In genomic region chrX:110216027-110216426, GRCh38 we compare ENCODE assay signal across 21 cellular contexts.
DNase-seq lines count a peak whose midpoint lies in the region; ATAC-seq and TF ChIP-seq lines count a peak whose summit lies in the region.
"Had no signal": no experiment of that assay in that cellular context is flagged by ENCODE, and none has a peak within 500 bp of the region (broad histone marks: within the 10 kb centered on the region; RNA-seq: fewer than 3 reads in every experiment).

No MANE protein-coding gene starts in this region.

- no TSS peak for BruUV-seq in A673 (replicated peaks; lab: Mats Ljungman, UMichigan)

- CTCF ChIA-PET in A673 (lab: Charles Lee), result no interaction called here

- no peak for DNase-seq in A673 (ENCODE audit: low spot score)
- DNase-seq in glomerular visceral epithelial cell (ENCODE audit: extremely low spot score), result peak; percentile 78
- DNase-seq in activated gamma-delta T cell treated with Interleukin-2 at 50 U/mL for 16 hours, result no peak
- DNase-seq: 8988T; CD4-positive, alpha-beta memory T cell; HCEC 1CT; KBM-7; MV-4-11; NCI-H2029; NCI-H2171; NCI-H446 treated with DMSO at 0.1 percent for 48 hours; SHP77 had no signal

- H3K4me1 Mint-ChIP-seq in nephron, result peaks cover 10% of the 10 kb centered on the region
- H3K4me1 Mint-ChIP-seq: GM23338 had no signal

- H3K9me3 Mint-ChIP-seq in nephron, result no peaks in the 10 kb centered on the region
- H3K9me3 Mint-ChIP-seq: GM23338 had no signal

- H3K4me1 ChIP-seq in A673 (ENCODE audit: insufficient read depth, low read length, poor library complexity, severe bottlenecking) (peaks cover 51% of the 10 kb centered on the region), Loucy (ENCODE audit: insufficient read depth, low read length, poor library complexity, severe bottlenecking) (peaks cover 15% of the 10 kb centered on the region)

- peak overlapping the region; percentile 50 for H3K27ac ChIP-seq in A673 (ENCODE audit: low read depth, low read length, poor library complexity, severe bottlenecking)
- H3K27ac ChIP-seq: BLaER1, SK-N-MC had no signal

- H3K4me3 ChIP-seq in A673 (ENCODE audit: low read depth, low read length, poor library complexity, severe bottlenecking), result no peak overlapping the region
- no peak overlapping the region for H3K4me3 ChIP-seq in Loucy (ENCODE audit: low read length, poor library complexity, severe bottlenecking)
- H3K4me3 ChIP-seq: BLaER1, GM23338, SK-N-MC had no signal

- no peaks in the 10 kb centered on the region for H3K9me3 ChIP-seq in A673 (ENCODE audit: low read depth, low read length, poor library complexity, severe bottlenecking)
- H3K9me3 ChIP-seq in Loucy (ENCODE audit: insufficient read depth, low read depth, low read length), result no peaks in the 10 kb centered on the region
- H3K9me3 ChIP-seq: BLaER1 had no signal

- H3K36me3 Mint-ChIP-seq in nephron (ENCODE audit: low read depth), result no peaks in the 10 kb centered on the region

- H3K27ac Mint-ChIP-seq in nephron, result peak overlapping the region; percentile 64 to 92 (median 79)
- H3K27ac Mint-ChIP-seq: CD4-positive, alpha-beta memory T cell; GM23338 had no signal

- H3K9me2 ChIP-seq in Loucy (replicated peaks; ENCODE audit: low read depth, low read length), result no peaks in the 10 kb centered on the region

- peak overlapping the region; percentile 20 for H3K4me2 ChIP-seq in Loucy (ENCODE audit: low read depth, low read length, poor library complexity, severe bottlenecking)
- H3K4me2 ChIP-seq: BLaER1, GM23338 had no signal

- no peak overlapping the region for H3K9ac ChIP-seq in Loucy (ENCODE audit: low read depth, low read length, poor library complexity, severe bottlenecking)
- H3K9ac ChIP-seq: BLaER1 had no signal

- no peaks in the 10 kb centered on the region for H4K20me1 ChIP-seq in Loucy (ENCODE audit: insufficient read depth, low read length, poor library complexity, severe bottlenecking)

- H3K27me3 ChIP-seq in A673 (replicated peaks; ENCODE audit: insufficient read depth, low read depth, low read length, poor library complexity), result no peaks in the 10 kb centered on the region
- no peaks in the 10 kb centered on the region for H3K27me3 ChIP-seq in Loucy (ENCODE audit: insufficient read depth, low read length, poor library complexity, severe bottlenecking)

- no peak for ATAC-seq in HG03354 (IDR thresholded peaks at IDR 0.05; ENCODE audit: poor library complexity, severe bottlenecking, unreplicated experiment)
- no peak for ATAC-seq in GM19463 (IDR thresholded peaks at IDR 0.05; ENCODE audit: unreplicated experiment)
- ATAC-seq in HG02623 (IDR thresholded peaks at IDR 0.05; ENCODE audit: unreplicated experiment), result no peak
- ATAC-seq: GM23338, HepG2 had no signal

- POLR2A ChIA-PET in A673 (lab: Charles Lee; ENCODE audit: low non-redundant PET), result no interaction called here

- intact Hi-C loops in A673 (cut with micrococcal nuclease; ENCODE audit: unreplicated experiment), result no loop called here

- no peaks in the 10 kb centered on the region for H3F3A ChIP-seq in Loucy (ENCODE audit: low read depth)

- peaks cover 2% of the 10 kb centered on the region; the same call in 1 of the 2 replicates for H3K79me2 ChIP-seq in Loucy (ENCODE audit: insufficient read depth, low read length)

- no peaks in the 10 kb centered on the region for H3K36me3 ChIP-seq in A673 (ENCODE audit: insufficient read depth, low read length, poor library complexity, severe bottlenecking)
- H3K36me3 ChIP-seq in Loucy (ENCODE audit: insufficient read depth, low read length), result no peaks in the 10 kb centered on the region
- H3K36me3 ChIP-seq: BLaER1 had no signal

- no peak overlapping the region for H3K4me3 Mint-ChIP-seq in nephron
- H3K4me3 Mint-ChIP-seq: CD4-positive, alpha-beta memory T cell; GM23338 had no signal

- H2AFZ ChIP-seq in Loucy (ENCODE audit: low read length), result no peak overlapping the region
- H2AFZ ChIP-seq: GM23338 had no signal

- TF ChIP-seq CTCF in A673 (conservative IDR thresholded peaks at IDR 0.05; ENCODE audit: low read depth, low read length) (no peak), Loucy (conservative IDR thresholded peaks at IDR 0.05; ENCODE audit: low read length) (no peak), nephron (IDR thresholded peaks at IDR 0.05; ENCODE audit: unreplicated experiment in 3 of 3) (no peak)

- H3K27me3 Mint-ChIP-seq in nephron (ENCODE audit: low read depth), result no peaks in the 10 kb centered on the region
- H3K27me3 Mint-ChIP-seq: CD4-positive, alpha-beta memory T cell had no signal
